ENCODE assay signal across 22 cellular contexts in the genomic region with DNA sequence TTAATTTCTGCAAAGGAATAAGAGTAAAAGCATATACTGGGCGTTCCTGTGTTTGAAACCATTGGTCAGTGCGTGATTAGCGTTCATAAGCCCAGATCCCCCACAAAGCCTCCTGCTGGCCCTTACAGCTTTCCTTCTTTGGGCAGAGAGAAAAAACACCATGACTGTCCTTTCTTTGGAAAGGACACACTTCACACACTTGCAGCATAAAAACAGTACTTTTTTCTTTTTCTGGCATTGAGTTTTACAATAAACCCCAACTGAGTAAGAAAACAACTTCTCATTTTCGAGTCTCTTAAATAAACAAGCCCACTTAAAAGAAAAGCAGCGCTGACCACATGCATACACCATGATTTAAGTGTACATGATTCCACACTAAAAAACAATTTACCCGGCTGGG. TPM values are rescaled to one million over a fixed set of nuclear protein-coding genes. Genes with fewer than 3 reads are reported as not detected.
"Had no signal": no experiment of that assay in that cellular context is flagged by ENCODE, and none has a peak within 500 bp of the region (broad histone marks: within the 10 kb centered on the region; RNA-seq: fewer than 3 reads in every experiment).

No MANE protein-coding gene starts in this region.

- ATAC-seq: activated CD4-positive, alpha-beta T cell treated with anti-CD3 and anti-CD28 coated beads for 36 hours; activated T-cell treated with anti-CD3 and anti-CD28 coated beads, Interleukin-2, amount 50 U/mL, for 4 hours; natural killer cell treated with Interleukin-12 subunit alpha and Interleukin-12 subunit beta and Interleukin-15 and Interleukin-18, amount 100 ng/mL, for 72 hours; stimulated activated naive CD8-positive, alpha-beta T cell treated with anti-CD3 and anti-CD28 coated beads, Interleukin-15, Interleukin-2, amounts not matched to agents 100 U/mL and 50 U/mL, for 24 hours; T-helper 17 cell had no signal

- H3K27me3 ChIP-seq: brain microvascular endothelial cell had no signal

- H3K9me3 Mint-ChIP-seq: activated B cell treated with CpG ODN at 0.5 μM for 24 hours; activated naive CD4-positive, alpha-beta T cell treated with anti-CD3 and anti-CD28 coated beads for 36 hours; activated naive CD8-positive, alpha-beta T cell treated with anti-CD3 and anti-CD28 coated beads, Interleukin-2, amount 10 ng/mL, durations not matched to agents 7 days and 5 days; activated T-cell treated with anti-CD3 and anti-CD28 coated beads, Interleukin-2, amount 50 U/mL, for 4 hours; activated T-helper 2 cell treated with anti-CD3 and anti-CD28 coated beads, Interferon-gamma antibody, Interleukin-2, Interleukin-4, amounts not matched to agents 10 μg/mL and 5 μg/mL and 100 μg/mL, durations not matched to agents 14 hours and 24 hours and 36 hours; memory B cell; natural killer cell treated with Interleukin-12 subunit alpha and Interleukin-12 subunit beta and Interleukin-15 and Interleukin-18, amount 100 ng/mL, for 72 hours had no signal

- H3K27ac Mint-ChIP-seq: activated B cell treated with CpG ODN at 0.5 μM for 24 hours; activated CD4-positive, alpha-beta T cell treated with anti-CD3 and anti-CD28 coated beads for 36 hours; activated naive CD4-positive, alpha-beta T cell treated with anti-CD3 and anti-CD28 coated beads for 36 hours; activated naive CD8-positive, alpha-beta T cell treated with anti-CD3 and anti-CD28 coated beads, Interleukin-2, amount 10 ng/mL, durations not matched to agents 7 days and 5 days; activated T-helper 2 cell treated with anti-CD3 and anti-CD28 coated beads, Interferon-gamma antibody, Interleukin-2, Interleukin-4, amounts not matched to agents 10 μg/mL and 5 μg/mL and 100 μg/mL, durations not matched to agents 14 hours and 24 hours and 36 hours; memory B cell; natural killer cell treated with Interleukin-12 subunit alpha and Interleukin-12 subunit beta and Interleukin-15 and Interleukin-18, amount 100 ng/mL, for 72 hours; T-helper 17 cell had no signal

- DNase-seq: activated B cell treated with CpG ODN at 0.5 μM for 24 hours; activated CD4-positive, alpha-beta T cell treated with anti-CD3 and anti-CD28 coated beads for 36 hours; activated CD4-positive, alpha-beta T cell treated with anti-CD3 and anti-CD28 coated beads, Interleukin-2, amount 50 U/mL, for 4 hours; activated CD8-positive, alpha-beta memory T cell treated with anti-CD3 and anti-CD28 coated beads for 24 hours; activated CD8-positive, alpha-beta memory T cell treated with anti-CD3 and anti-CD28 coated beads, Interleukin-2, amount 50 U/mL, for 48 hours; activated naive CD4-positive, alpha-beta T cell treated with anti-CD3 and anti-CD28 coated beads for 36 hours; activated naive CD8-positive, alpha-beta T cell treated with anti-CD3 and anti-CD28 coated beads, Interleukin-2, amount 10 ng/mL, durations not matched to agents 7 days and 5 days; activated T-cell treated with anti-CD3 and anti-CD28 coated beads, Interleukin-2, amount 50 U/mL, for 4 hours; amniotic stem cell; brain microvascular endothelial cell; central memory CD4-positive, alpha-beta T cell; cortex of kidney; left colon; nucleus accumbens; stimulated activated CD4-positive, alpha-beta T cell treated with anti-CD3 and anti-CD28 coated beads, Interleukin-4, amount 100 ng/mL, for 24 hours; stimulated activated naive CD8-positive, alpha-beta T cell treated with anti-CD3 and anti-CD28 coated beads, Interleukin-15, Interleukin-2, amounts not matched to agents 100 U/mL and 50 U/mL, for 24 hours; T-helper 17 cell had no signal

- H3K4me3 Mint-ChIP-seq: activated B cell treated with CpG ODN at 0.5 μM for 24 hours; activated CD4-positive, alpha-beta T cell treated with anti-CD3 and anti-CD28 coated beads for 36 hours; activated naive CD4-positive, alpha-beta T cell treated with anti-CD3 and anti-CD28 coated beads for 36 hours; activated naive CD8-positive, alpha-beta T cell treated with anti-CD3 and anti-CD28 coated beads, Interleukin-2, amount 10 ng/mL, durations not matched to agents 7 days and 5 days; activated T-cell treated with anti-CD3 and anti-CD28 coated beads, Interleukin-2, amount 50 U/mL, for 4 hours; memory B cell; natural killer cell treated with Interleukin-12 subunit alpha and Interleukin-12 subunit beta and Interleukin-15 and Interleukin-18, amount 100 ng/mL, for 72 hours; T-helper 17 cell had no signal

- H3K27ac ChIP-seq: brain microvascular endothelial cell, epithelial cell of prostate had no signal

- H3K4me1 Mint-ChIP-seq: activated B cell treated with CpG ODN at 0.5 μM for 24 hours; activated CD4-positive, alpha-beta T cell treated with anti-CD3 and anti-CD28 coated beads for 36 hours; activated naive CD8-positive, alpha-beta T cell treated with anti-CD3 and anti-CD28 coated beads, Interleukin-2, amount 10 ng/mL, durations not matched to agents 7 days and 5 days; memory B cell; T-helper 17 cell had no signal

- H3K36me3 Mint-ChIP-seq: activated naive CD8-positive, alpha-beta T cell treated with anti-CD3 and anti-CD28 coated beads, Interleukin-2, amount 10 ng/mL, durations not matched to agents 7 days and 5 days; memory B cell; natural killer cell treated with Interleukin-12 subunit alpha and Interleukin-12 subunit beta and Interleukin-15 and Interleukin-18, amount 100 ng/mL, for 72 hours had no signal

- H3K36me3 ChIP-seq: brain microvascular endothelial cell had no signal

- FAIRE-seq: keratinocyte had no signal

RNA-seq across cellular contexts. Expression of gene SMAD9, which starts 35.8 kb away (rescaled TPM):
- total RNA-seq: activated B cell treated with CpG ODN at 0.5 μM for 24 hours; activated naive CD8-positive, alpha-beta T cell treated with anti-CD3 and anti-CD28 coated beads, Interleukin-2, amount 10 ng/mL, durations not matched to agents 7 days and 5 days; activated T-cell treated with anti-CD3 and anti-CD28 coated beads, Interleukin-2, amount 50 U/mL, for 4 hours; activated T-helper 2 cell treated with anti-CD3 and anti-CD28 coated beads, Interferon-gamma antibody, Interleukin-2, Interleukin-4, amounts not matched to agents 10 μg/mL and 5 μg/mL and 100 μg/mL, durations not matched to agents 14 hours and 24 hours and 36 hours; natural killer cell treated with Interleukin-12 subunit alpha and Interleukin-12 subunit beta and Interleukin-15 and Interleukin-18, amount 100 ng/mL, for 72 hours; T-helper 17 cell had no signal
